17 cellular contexts compared by ENCODE assay signal in the genomic region with DNA sequence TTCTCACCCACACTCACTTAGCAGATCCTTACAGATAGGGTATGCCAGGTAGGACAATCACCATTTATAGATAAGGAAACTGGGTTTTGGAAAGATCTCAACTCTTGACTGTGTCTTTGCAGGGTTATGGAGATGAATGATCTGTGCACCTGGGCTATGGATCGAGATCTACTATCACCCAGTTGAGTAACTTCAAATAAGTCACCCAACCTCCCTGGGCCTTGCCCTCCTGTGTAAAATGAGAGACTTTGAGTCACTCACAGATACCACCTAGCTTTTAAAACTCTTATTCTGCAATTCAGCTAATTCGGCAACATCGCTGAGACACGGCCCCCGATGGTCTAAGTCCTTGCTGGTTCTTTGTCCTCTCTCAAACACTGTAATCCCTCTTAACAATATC. TPM values are rescaled to one million over a fixed set of nuclear protein-coding genes. Genes with fewer than 3 reads are reported as not detected.
DNase-seq lines count a peak whose midpoint lies in the region; ATAC-seq and TF ChIP-seq lines count a peak whose summit lies in the region.
"Had no signal": no experiment of that assay in that cellular context is flagged by ENCODE, and none has a peak within 500 bp of the region (broad histone marks: within the 10 kb centered on the region; RNA-seq: fewer than 3 reads in every experiment).

No MANE protein-coding gene starts in this region.

- no peak for DNase-seq in activated naive CD4-positive, alpha-beta T cell treated with anti-CD3 and anti-CD28 coated beads for 36 hours
- DNase-seq in activated naive CD4-positive, alpha-beta T cell (lab: John Stamatoyannopoulos, UW) = no peak
- DNase-seq in PC-3 = peak; percentile 23
- no peak for DNase-seq in effector memory CD4-positive, alpha-beta T cell
- DNase-seq: AML-193; DMS 273 treated with DMSO at 0.1 percent for 48 hours; GM23248; NCI-H1092; NCI-H345; NCI-H69; NK-92 treated with Interleukin-12 subunit alpha and Interleukin-12 subunit beta, amount 100 ng/mL, for 24 hours; OCI-M1 had no signal

- peak overlapping the region; percentile 40 for H3K27ac ChIP-seq in PC-3 (ENCODE audit: low read length)
- peak overlapping the region; percentile 35 for H3K27ac ChIP-seq in effector memory CD4-positive, alpha-beta T cell (ENCODE audit: insufficient read depth, low read length, poor library complexity, severe bottlenecking)
- H3K27ac ChIP-seq: GM23248, KMS-11 had no signal

- no peaks in the 10 kb centered on the region for H3K9me3 Mint-ChIP-seq in activated naive CD4-positive, alpha-beta T cell treated with anti-CD3 and anti-CD28 coated beads for 36 hours
- H3K9me3 Mint-ChIP-seq in stimulated activated memory B cell treated with anti-CD40 and anti-IgM and Interleukin-4, amounts not matched to agents 10 μg/mL and 1 μg/mL and 100 μg/mL, for 72 hours = no peaks in the 10 kb centered on the region

- POLR2A ChIA-PET in PC-3 (lab: Charles Lee; ENCODE audit: unreplicated experiment) = no interaction called here

- ATAC-seq in PC-3 = no peak
- ATAC-seq in stimulated activated memory B cell treated with anti-CD40 and anti-IgM and Interleukin-4, amounts not matched to agents 10 μg/mL and 1 μg/mL and 100 μg/mL, for 72 hours = no peak
- no peak for ATAC-seq in HG02852 (IDR thresholded peaks at IDR 0.05; ENCODE audit: unreplicated experiment)
- ATAC-seq in HG03159 (IDR thresholded peaks at IDR 0.05; ENCODE audit: unreplicated experiment) = no peak
- ATAC-seq: HCT116 had no signal

- H3F3A ChIP-seq in PC-3 (ENCODE audit: low read length, unreplicated experiment) = no peaks in the 10 kb centered on the region

- H4K20me1 ChIP-seq in PC-3 (ENCODE audit: low read length) = no peaks in the 10 kb centered on the region

- H3K9me3 ChIP-seq in PC-3 (ENCODE audit: low read length) = no peaks in the 10 kb centered on the region
- no peaks in the 10 kb centered on the region for H3K9me3 ChIP-seq in effector memory CD4-positive, alpha-beta T cell (ENCODE audit: control insufficient read depth, low read length)

- peaks cover 27% of the 10 kb centered on the region for H3K79me2 ChIP-seq in PC-3 (ENCODE audit: low read length)

- H2AFZ ChIP-seq in PC-3 (ENCODE audit: low read length) = no peak overlapping the region
- H2AFZ ChIP-seq: GM23248 had no signal

- H3K4me3 ChIP-seq in PC-3 (ENCODE audit: low read length) = no peak overlapping the region
- H3K4me3 ChIP-seq in effector memory CD4-positive, alpha-beta T cell (ENCODE audit: insufficient read depth, low read depth, low read length, poor library complexity, severe bottlenecking) = no peak overlapping the region
- H3K4me3 ChIP-seq: GM23248 had no signal

- H3K36me3 ChIP-seq in PC-3 (ENCODE audit: low read depth, low read length) = no peaks in the 10 kb centered on the region
- no peaks in the 10 kb centered on the region for H3K36me3 ChIP-seq in effector memory CD4-positive, alpha-beta T cell (ENCODE audit: control insufficient read depth, insufficient read depth, low read length)

- H3K9me2 ChIP-seq in PC-3 (replicated peaks; ENCODE audit: low read length) = no peaks in the 10 kb centered on the region

- no peaks in the 10 kb centered on the region for H3K27me3 Mint-ChIP-seq in activated naive CD4-positive, alpha-beta T cell treated with anti-CD3 and anti-CD28 coated beads for 36 hours (ENCODE audit: low read depth)
- H3K27me3 Mint-ChIP-seq in stimulated activated memory B cell treated with anti-CD40 and anti-IgM and Interleukin-4, amounts not matched to agents 10 μg/mL and 1 μg/mL and 100 μg/mL, for 72 hours = no peaks in the 10 kb centered on the region

- intact Hi-C loops in activated naive CD4-positive, alpha-beta T cell treated with anti-CD3 and anti-CD28 coated beads for 36 hours (cut with micrococcal nuclease) = no loop called here
- intact Hi-C loops in PC-3 (cut with micrococcal nuclease) = no loop called here

- peaks cover 44% of the 10 kb centered on the region for H3K4me1 ChIP-seq in PC-3 (ENCODE audit: insufficient read depth, low read length)
- H3K4me1 ChIP-seq in effector memory CD4-positive, alpha-beta T cell (ENCODE audit: control insufficient read depth, insufficient read depth, low read length, poor library complexity, severe bottlenecking) = peaks cover 24% of the 10 kb centered on the region

- peaks cover 79% of the 10 kb centered on the region for H3K4me1 Mint-ChIP-seq in activated naive CD4-positive, alpha-beta T cell treated with anti-CD3 and anti-CD28 coated beads for 36 hours (ENCODE audit: low read depth)
- peaks cover 40% of the 10 kb centered on the region for H3K4me1 Mint-ChIP-seq in stimulated activated memory B cell treated with anti-CD40 and anti-IgM and Interleukin-4, amounts not matched to agents 10 μg/mL and 1 μg/mL and 100 μg/mL, for 72 hours

- H3K27ac Mint-ChIP-seq in activated naive CD4-positive, alpha-beta T cell treated with anti-CD3 and anti-CD28 coated beads for 36 hours = peak overlapping the region; percentile 16
- H3K27ac Mint-ChIP-seq in stimulated activated memory B cell treated with anti-CD40 and anti-IgM and Interleukin-4, amounts not matched to agents 10 μg/mL and 1 μg/mL and 100 μg/mL, for 72 hours = peak overlapping the region; percentile 33

- H3K4me2 ChIP-seq in PC-3 (ENCODE audit: low read length) = no peak overlapping the region; the same call in 1 of the 2 replicates
- H3K4me2 ChIP-seq: KMS-11 had no signal

- no peak for TF ChIP-seq CTCF in PC-3 (conservative IDR thresholded peaks at IDR 0.05; ENCODE audit: low read depth, low read length)

- peaks cover 23% of the 10 kb centered on the region for H3K36me3 Mint-ChIP-seq in activated naive CD4-positive, alpha-beta T cell treated with anti-CD3 and anti-CD28 coated beads for 36 hours (ENCODE audit: low read depth)
- H3K36me3 Mint-ChIP-seq in stimulated activated memory B cell treated with anti-CD40 and anti-IgM and Interleukin-4, amounts not matched to agents 10 μg/mL and 1 μg/mL and 100 μg/mL, for 72 hours = peaks cover 15% of the 10 kb centered on the region

- H3K9ac ChIP-seq in PC-3 (ENCODE audit: low read length) = no peak overlapping the region
- H3K9ac ChIP-seq: GM23248, KMS-11 had no signal

- H3K27me3 ChIP-seq in PC-3 (ENCODE audit: low read length) = no peaks in the 10 kb centered on the region
- no peaks in the 10 kb centered on the region for H3K27me3 ChIP-seq in effector memory CD4-positive, alpha-beta T cell (replicated peaks; ENCODE audit: control insufficient read depth, insufficient read depth, low read length, poor library complexity, severe bottlenecking)

- no peak overlapping the region for H3K4me3 Mint-ChIP-seq in activated naive CD4-positive, alpha-beta T cell treated with anti-CD3 and anti-CD28 coated beads for 36 hours
- no peak overlapping the region for H3K4me3 Mint-ChIP-seq in stimulated activated memory B cell treated with anti-CD40 and anti-IgM and Interleukin-4, amounts not matched to agents 10 μg/mL and 1 μg/mL and 100 μg/mL, for 72 hours

- no TSS peak for BruUV-seq in PC-3 (replicated peaks; lab: Mats Ljungman, UMichigan)

- CTCF ChIA-PET in activated naive CD4-positive, alpha-beta T cell treated with anti-CD3 and anti-CD28 coated beads for 36 hours (lab: Charles Lee) = no interaction called here
- CTCF ChIA-PET in PC-3 (lab: Charles Lee) = no interaction called here

RNA-seq across cellular contexts. Expression of a gene that starts 53.5 kb away (rescaled TPM):
- total RNA-seq in activated naive CD4-positive, alpha-beta T cell treated with anti-CD3 and anti-CD28 coated beads for 36 hours = 10 to 100 TPM; 22.0 to 24.1 TPM
- 9.1 and 11.9 TPM in 2 replicates for total RNA-seq in PC-3 (2014; rRNA removed)
